In genomic region chr11:88292156-88292844, GRCh38 we compare ENCODE assay signal across 11 cellular contexts. TPM values are rescaled to one million over a fixed set of nuclear protein-coding genes. Genes with fewer than 3 reads are reported as not detected.
DNase-seq lines count a peak whose midpoint lies in the region; ATAC-seq and TF ChIP-seq lines count a peak whose summit lies in the region.
"Had no signal": no experiment of that assay in that cellular context is flagged by ENCODE, and none has a peak within 500 bp of the region (broad histone marks: within the 10 kb centered on the region; RNA-seq: fewer than 3 reads in every experiment).

No MANE protein-coding gene starts in this region.

- TF ChIP-seq CTCF in liver (IDR thresholded peaks at IDR 0.05; ENCODE audit: low read depth, low read length, missing input control): peak; percentile 34
- no peak for TF ChIP-seq CTCF in CD4-positive, alpha-beta T cell (IDR thresholded peaks at IDR 0.05)

- no peak for ATAC-seq in CD4-positive, alpha-beta T cell (ENCODE audit: poor library complexity)

- CTCF ChIA-PET in CD4-positive, alpha-beta T cell (lab: Charles Lee): no interaction called here

- no peak overlapping the region for H3K4me3 ChIP-seq in liver (ENCODE audit: low read depth in 1 of 3, low read length in 3 of 3)
- H3K4me3 ChIP-seq: neural progenitor cell had no signal

- H3K27me3 Mint-ChIP-seq in CD4-positive, alpha-beta T cell: no peaks in the 10 kb centered on the region
- H3K27me3 Mint-ChIP-seq: activated naive CD8-positive, alpha-beta T cell had no signal

- H3K9ac ChIP-seq in liver (ENCODE audit: low read depth in 1 of 2, low read length in 2 of 2): no peak overlapping the region
- H3K9ac ChIP-seq: neural progenitor cell had no signal

- no peaks in the 10 kb centered on the region for H3K36me3 ChIP-seq in liver (ENCODE audit: control insufficient read depth in 4 of 4, insufficient read depth in 3 of 4, low read depth in 1 of 4, low read length in 3 of 4)

- no peaks in the 10 kb centered on the region for H3K27me3 ChIP-seq in liver (ENCODE audit: control insufficient read depth in 4 of 4, insufficient read depth in 4 of 4, low read length in 3 of 4)
- no peaks in the 10 kb centered on the region for H3K27me3 ChIP-seq in CD4-positive, alpha-beta T cell (ENCODE audit: control insufficient read depth, insufficient read depth, low read length)
- H3K27me3 ChIP-seq: neural progenitor cell had no signal

- H3K9me3 Mint-ChIP-seq in CD4-positive, alpha-beta T cell: peaks cover 2% of the 10 kb centered on the region

- TF ChIP-seq RAD21 in liver (IDR thresholded peaks at IDR 0.05): peak; percentile 61 to 66

- in situ Hi-C loops in Caki2 (cut with HindIII; ENCODE audit: low pct_unique_long_range_greater_than_20kb, low sequenced_read_pairs): no loop called here

- H3K4me3 Mint-ChIP-seq in CD4-positive, alpha-beta T cell: no peak overlapping the region
- H3K4me3 Mint-ChIP-seq: activated naive CD8-positive, alpha-beta T cell; neural progenitor cell had no signal

- no peaks in the 10 kb centered on the region for H3K4me1 Mint-ChIP-seq in CD4-positive, alpha-beta T cell (ENCODE audit: low read depth)

- 35% methylated on average over 3 of the region's 3 CpGs for WGBS in liver

- peaks cover 0 to 6% (median 4%) of the 10 kb centered on the region in 4 donors for H3K4me1 ChIP-seq in liver (ENCODE audit: control insufficient read depth in 4 of 4, insufficient read depth in 4 of 4, low read length in 3 of 4)
- H3K4me1 ChIP-seq: neural progenitor cell had no signal

- H3K27ac Mint-ChIP-seq in CD4-positive, alpha-beta T cell: no peak overlapping the region
- H3K27ac Mint-ChIP-seq: activated naive CD8-positive, alpha-beta T cell; neural progenitor cell had no signal

- DNase-seq in Caki2 (ENCODE audit: low read depth) (peak; percentile 26), NCI-H1092 treated with DMSO at 0.1 percent for 48 hours (lab: John Stamatoyannopoulos, UW) (peak; percentile 65), amniotic epithelial cell (ENCODE audit: low read depth) (peak; percentile 8), NCI-H82 (lab: John Stamatoyannopoulos, UW) (no peak), 8988T (no peak), NCI-H128 (lab: John Stamatoyannopoulos, UW; ENCODE audit: unreplicated experiment) (no peak)
- DNase-seq in CD4-positive, alpha-beta T cell: no peak
- DNase-seq: activated CD4-positive, CD25-positive, alpha-beta regulatory T cell had no signal

- POLR2A ChIA-PET in CD4-positive, alpha-beta T cell (lab: Charles Lee): no interaction called here

- no peak overlapping the region for H3K27ac ChIP-seq in liver (ENCODE audit: low read depth in 1 of 2, low read length in 2 of 2)
- no peak overlapping the region for H3K27ac ChIP-seq in CD4-positive, alpha-beta T cell (ENCODE audit: low read depth, low read length)
- H3K27ac ChIP-seq: neural progenitor cell had no signal

- intact Hi-C loops in CD4-positive, alpha-beta T cell (cut with DNase I, micrococcal nuclease): no loop called here

- peaks cover 93% of the 10 kb centered on the region for H3K36me3 Mint-ChIP-seq in CD4-positive, alpha-beta T cell (ENCODE audit: low read depth)

- H3K9me3 ChIP-seq in liver (ENCODE audit: control insufficient read depth in 4 of 4, low read length in 3 of 4): no peaks in the 10 kb centered on the region
- no peaks in the 10 kb centered on the region for H3K9me3 ChIP-seq in CD4-positive, alpha-beta T cell (ENCODE audit: control insufficient read depth, low read length)

TF ChIP-seq in liver, 16 proteins besides CTCF, POLR2A, EP300 and RAD21:
- no peak for TF ChIP-seq ZBTB33 (IDR thresholded peaks at IDR 0.05)
- no peak for TF ChIP-seq GABPA (IDR thresholded peaks at IDR 0.05 in 1 of 2, conservative IDR thresholded peaks at IDR 0.05 in 1 of 2)
- no peak for TF ChIP-seq FOXA2 (IDR thresholded peaks at IDR 0.05)
- TF ChIP-seq FOXA1 (IDR thresholded peaks at IDR 0.05): no peak
- TF ChIP-seq TAF1 (conservative IDR thresholded peaks at IDR 0.05): no peak
- TF ChIP-seq HNF4A (conservative IDR thresholded peaks at IDR 0.05): peak; percentile 56 to 62
- no peak for TF ChIP-seq JUND (IDR thresholded peaks at IDR 0.05)
- TF ChIP-seq SP1 (IDR thresholded peaks at IDR 0.05): no peak
- TF ChIP-seq MAX (IDR thresholded peaks at IDR 0.05): no peak
- TF ChIP-seq RXRA (IDR thresholded peaks at IDR 0.05): no peak
- peak; percentile 38 for TF ChIP-seq YY1 (IDR thresholded peaks at IDR 0.05)
- no peak for TF ChIP-seq NR2F2 (IDR thresholded peaks at IDR 0.05)
- TF ChIP-seq REST (IDR thresholded peaks at IDR 0.05): no peak

RNA-seq across cellular contexts. Expression of gene CTSC, which starts 45.2 kb away (rescaled TPM):
- 485 and 493 TPM in 2 replicates for total RNA-seq in Caki2 (2014; rRNA removed; shearing (Covaris generic); ENCODE audit: low replicate concordance)
- 10 to 100 TPM; 31.2 to 68.7 TPM for total RNA-seq in liver
- polyA plus RNA-seq in liver: 10 to 100 TPM; 22.4 to 31.4 TPM
- 10 to 100 TPM; 28.5 to 32.6 TPM for total RNA-seq in CD4-positive, alpha-beta T cell

Comparison
In these comparisons a context has a peak if more than half of its experiments do, and no peak if none do; other contexts are left out.
1. DNase-seq: peak in Caki2 (single experiment), NCI-H1092 treated with DMSO at 0.1 percent for 48 hours (single experiment) and amniotic epithelial cell (single experiment); none in NCI-H82 (single experiment), CD4-positive, alpha-beta T cell (0 of 10), 8988T (single experiment) and NCI-H128 (single experiment).